ENCODE assay signal across 1 cellular context in genomic region chr4:127783026-127783769, GRCh38.
TF ChIP-seq lines count a peak whose summit lies in the region.

No MANE protein-coding gene starts in this region.

TF ChIP-seq in K562, 482 proteins besides CTCF, POLR2A, EP300 and RAD21 (continued from another document and continues in another):
- TF ChIP-seq PRDM10 (IDR thresholded peaks at IDR 0.05; ENCODE audit: partially characterized antibody) (peak; percentile 70), ZNF277 (CRISPR knock-in tag; IDR thresholded peaks at IDR 0.05; ENCODE audit: borderline replicate concordance) (no peak), SMARCE1 (IDR thresholded peaks at IDR 0.05) (0 out of 2 replicates have a peak, but pooled peaks have one; percentile 0), THRB (CRISPR knock-in tag; conservative IDR thresholded peaks at IDR 0.05) (no peak), ESRRA (IDR thresholded peaks at IDR 0.05; ENCODE audit: borderline replicate concordance, low read depth) (0 out of 2 replicates have a peak, but pooled peaks have one; percentile 4), ZNF407 (IDR thresholded peaks at IDR 0.05; ENCODE audit: low read depth) (no peak), MXI1 (IDR thresholded peaks at IDR 0.05; ENCODE audit: low read depth, low read length) (0 out of 2 replicates have a peak, but pooled peaks have one; percentile 23), RBM14 (IDR thresholded peaks at IDR 0.05; ENCODE audit: borderline replicate concordance, insufficient read depth, low read depth, low read length) (no peak), ATF3 (IDR thresholded peaks at IDR 0.05) (no peak), ATF3 (CRISPR knock-in tag; conservative IDR thresholded peaks at IDR 0.05) (no peak), MNT (conservative IDR thresholded peaks at IDR 0.05) (0 out of 4 replicates have a peak, but pooled peaks of 1 of the 2 experiments have one; percentile 43), PBX2 (CRISPR knock-in tag; IDR thresholded peaks at IDR 0.05; ENCODE audit: low read depth) (no peak), PBX2 (tag; conservative IDR thresholded peaks at IDR 0.05; ENCODE audit: low read depth) (no peak), ZFX (CRISPR knock-in tag; IDR thresholded peaks at IDR 0.05) (peak; percentile 61), ZNF384 (IDR thresholded peaks at IDR 0.05; ENCODE audit: low read depth, low read length) (peak; percentile 76), HMBOX1 (IDR thresholded peaks at IDR 0.05) (peak; percentile 38), TEAD2 (tag; IDR thresholded peaks at IDR 0.05) (0 out of 2 replicates have a peak, but pooled peaks have one; percentile 14), CLOCK (CRISPR knock-in tag; IDR thresholded peaks at IDR 0.05; ENCODE audit: borderline replicate concordance) (no peak), L3MBTL2 (IDR thresholded peaks at IDR 0.05) (no peak), TEAD4 (IDR thresholded peaks at IDR 0.05; ENCODE audit: low read length) (peak; percentile 63), TEAD4 (CRISPR knock-in tag; IDR thresholded peaks at IDR 0.05; ENCODE audit: borderline replicate concordance) (no peak), YY1 (IDR thresholded peaks at IDR 0.05; ENCODE audit: borderline replicate concordance in 1 of 3, control insufficient read depth in 1 of 3, extremely low read depth in 1 of 3, insufficient read depth in 3 of 3, insufficient read length in 1 of 3, insufficient replicate concordance in 2 of 3, low read depth in 1 of 3, low read length in 2 of 3) (peak in 1 of 3 experiments; percentile 52), NBN (IDR thresholded peaks at IDR 0.05; ENCODE audit: low read depth) (peak; percentile 20; the same call in 1 of the 2 replicates), TFAP4 (CRISPR knock-in tag; IDR thresholded peaks at IDR 0.05; ENCODE audit: borderline replicate concordance) (peak; percentile 48), PTTG1 (tag; IDR thresholded peaks at IDR 0.05; ENCODE audit: low read depth) (no peak), HCFC1 (IDR thresholded peaks at IDR 0.05; ENCODE audit: low read depth, low read length) (no peak)
